Comparison of ENCODE assay signal across 8 cellular contexts in the genomic region with DNA sequence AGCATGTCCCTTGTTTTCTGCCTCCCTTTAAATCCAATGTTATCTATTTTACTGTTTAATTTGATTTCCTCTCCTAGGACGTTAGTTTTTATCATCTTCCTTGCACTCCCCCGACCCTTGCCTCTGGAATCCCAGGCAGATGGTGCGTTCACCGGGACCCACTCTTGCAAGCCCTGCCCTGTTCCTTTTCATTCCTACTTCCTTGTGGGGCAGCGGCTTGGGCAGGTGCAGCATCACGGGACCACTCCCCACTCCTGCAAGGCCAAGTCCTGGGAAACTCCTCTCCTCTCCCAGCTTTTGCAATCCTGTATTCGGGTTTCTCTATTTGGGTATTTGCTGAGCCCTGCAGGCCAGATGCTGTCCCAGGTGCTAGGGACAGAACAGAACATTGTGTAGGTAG.
"Had no signal": no experiment of that assay in that cellular context is flagged by ENCODE, and none has a peak within 500 bp of the region (broad histone marks: within the 10 kb centered on the region; RNA-seq: fewer than 3 reads in every experiment).

No MANE protein-coding gene starts in this region.

- H3K9me3 ChIP-seq: HAP-1 had no signal

- DNase-seq: GOT3, H7, KBM-7 had no signal

- H3K27ac ChIP-seq: HL-60 had no signal

- H3K4me3 ChIP-seq: HAP-1 had no signal

- H3K4me1 ChIP-seq: HAP-1 had no signal

- H3K36me3 ChIP-seq: HAP-1 had no signal

- H3K27ac Mint-ChIP-seq: IgD-negative memory B cell had no signal

- ATAC-seq: HCT116, HepG2 had no signal
